8 cellular contexts compared by ENCODE assay signal in genomic region chr6:33204415-33205171, GRCh38. TPM values are rescaled to one million over a fixed set of nuclear protein-coding genes. Genes with fewer than 3 reads are reported as not detected.
DNase-seq lines count a peak whose midpoint lies in the region; ATAC-seq and TF ChIP-seq lines count a peak whose summit lies in the region.

Gene HSD17B8 (plus strand): TSS chr6:33204655. CDS start chr6:33204669, 14 bp downstream.

- peak; percentile 54 for ATAC-seq in HG03159 (IDR thresholded peaks at IDR 0.05; ENCODE audit: unreplicated experiment)
- peak; percentile 68 for ATAC-seq in left colon

- H3K4me1 Mint-ChIP-seq in chondrocyte (ENCODE audit: low read depth) = peaks cover 73% of the 10 kb centered on the region

- no peak for TF ChIP-seq CTCF in chondrocyte (IDR thresholded peaks at IDR 0.05)

- H3K9me3 Mint-ChIP-seq in chondrocyte (ENCODE audit: low read depth) = no peaks in the 10 kb centered on the region

- H3K36me3 Mint-ChIP-seq in chondrocyte (ENCODE audit: low read depth) = peaks cover 26% of the 10 kb centered on the region

- intact Hi-C loops in left colon (cut with DNase I, micrococcal nuclease) = no loop called here

- H3K27ac Mint-ChIP-seq in chondrocyte (ENCODE audit: unreplicated experiment) = peak within 1 kb of the TSS; percentile 100

- peak within 1 kb of the TSS; percentile 64 for H3K4me3 Mint-ChIP-seq in chondrocyte (ENCODE audit: unreplicated experiment)

- peak; percentile 85 for DNase-seq in SIG-M5 treated with dmso at 0.1 percent for 504 hours (lab: John Stamatoyannopoulos, UW; ENCODE audit: unreplicated experiment)
- DNase-seq in SIG-M5 (lab: John Stamatoyannopoulos, UW) = no peak
- DNase-seq in NCI-H460 (ENCODE audit: extremely low read depth, low read depth) = peak; percentile 86
- DNase-seq in activated CD4-positive, alpha-beta T cell treated with anti-CD3 and anti-CD28 coated beads for 4 hours = peak; percentile 90 to 92
- DNase-seq in chondrocyte (ENCODE audit: low spot score) = no peak
- peak; percentile 97 to 99 for DNase-seq in left colon
- DNase-seq in stimulated activated CD4-positive, alpha-beta T cell treated with anti-CD3 and anti-CD28 coated beads, Interleukin-15, amount 100 ng/mL, for 48 hours (ENCODE audit: low read depth in 2 of 2) = peak; percentile 88 to 93

- H3K27me3 Mint-ChIP-seq in chondrocyte (ENCODE audit: low read depth) = no peaks in the 10 kb centered on the region

RNA-seq across cellular contexts. Expression of gene HSD17B8, which starts in this region (rescaled TPM):
- 10.3 and 12.5 TPM in 2 replicates for total RNA-seq in NCI-H460 (2014; rRNA removed; shearing (Covaris generic))
- 18.2 and 20.8 TPM in 2 replicates for polyA plus RNA-seq in NCI-H460 (2014; cell fraction: nucleus; rRNA removed)
- total RNA-seq in chondrocyte (0.60 to 2.8 TPM (median 1.1 TPM) in 3 replicates), left colon (10 to 100 TPM; 22.4 to 23.7 TPM)

Comparison
In these comparisons a context has a peak if more than half of its experiments do, and no peak if none do; other contexts are left out.
1. DNase-seq: peak in SIG-M5 treated with dmso at 0.1 percent for 504 hours (single experiment), NCI-H460 (single experiment), activated CD4-positive, alpha-beta T cell treated with anti-CD3 and anti-CD28 coated beads for 4 hours (2 of 2), left colon (2 of 2) and stimulated activated CD4-positive, alpha-beta T cell treated with anti-CD3 and anti-CD28 coated beads, Interleukin-15, amount 100 ng/mL, for 48 hours (2 of 2); none in SIG-M5 (single experiment) and chondrocyte (single experiment).